8 cellular contexts compared by ENCODE assay signal in the genomic region with DNA sequence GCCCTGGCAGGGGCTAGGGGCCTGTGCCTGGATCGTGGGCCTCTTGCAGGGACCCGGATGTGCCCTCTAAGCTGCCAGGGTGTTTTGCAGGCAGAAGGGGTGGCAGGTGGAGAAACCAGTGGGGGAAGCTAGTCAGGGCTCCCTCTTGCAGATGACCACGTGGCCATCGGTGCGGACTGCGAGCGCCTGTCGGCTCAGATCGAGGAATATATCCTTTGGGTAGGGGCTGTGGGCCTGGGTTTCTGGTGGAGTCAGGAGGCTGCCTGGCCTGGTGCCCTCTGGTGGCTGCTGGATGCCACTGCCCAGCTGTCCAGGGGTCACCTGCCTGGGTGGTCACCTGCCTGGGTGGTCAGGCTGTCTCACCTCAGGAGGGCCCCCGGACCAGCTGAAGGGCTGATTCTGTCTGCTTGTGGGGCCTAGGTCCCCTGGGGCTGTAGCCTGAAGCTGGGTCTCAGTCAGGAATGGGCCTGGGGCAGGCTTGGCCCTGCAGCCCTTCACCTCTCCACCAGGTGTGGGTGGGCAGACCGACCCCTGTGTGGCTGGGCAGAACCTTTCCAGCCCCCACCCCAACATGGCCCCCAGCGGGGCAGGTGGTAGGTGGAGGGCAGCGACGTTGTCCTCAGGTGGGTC. TPM values are rescaled to one million over a fixed set of nuclear protein-coding genes. Genes with fewer than 3 reads are reported as not detected.
DNase-seq lines count a peak whose midpoint lies in the region; ATAC-seq, FAIRE-seq and TF ChIP-seq lines count a peak whose summit lies in the region.

No MANE protein-coding gene starts in this region.

- CTCF ChIA-PET in SK-N-SH (lab: Yijun Ruan, JAX), result interaction anchor here (0.6 to 2.9 kb wide), 22 partner anchors 8 to 194 kb away, joined by 3 to 21 read pairs (median 4); a partner anchor contains a TSS

- TF ChIP-seq RAD21 in SK-N-SH (IDR thresholded peaks at IDR 0.05; ENCODE audit: low read length), result peak; percentile 41

- peak; percentile 46 for FAIRE-seq in urothelium cell line (lab: Jason Lieb, UNC)

- no peaks in the 10 kb centered on the region for H3F3A ChIP-seq in SK-N-SH (replicated peaks; ENCODE audit: insufficient read depth)

- TF ChIP-seq CTCF in SK-N-SH (IDR thresholded peaks at IDR 0.05) (peak; percentile 76), heart left ventricle (IDR thresholded peaks at IDR 0.05) (peak; percentile 42 to 72 (median 66))

- H3K36me3 ChIP-seq in SK-N-SH (replicated peaks in 1 of 2; ENCODE audit: control insufficient read depth in 1 of 2, insufficient read depth in 2 of 2, low read length in 1 of 2) (peaks cover 0 to 17% of the 10 kb centered on the region in 2 experiments), heart left ventricle (peaks cover 0 to 31% (median 20%) of the 10 kb centered on the region in 9 donors)

- TF ChIP-seq EP300 in SK-N-SH (IDR thresholded peaks at IDR 0.05; ENCODE audit: borderline replicate concordance in 1 of 2, low read depth in 1 of 2, low read length in 1 of 2), result no peak

- DNase-seq in stimulated activated CD4-positive, alpha-beta T cell treated with anti-CD3 and anti-CD28 coated beads, Interleukin-4, amount 100 ng/mL, for 24 hours, result peak; percentile 32
- no peak for DNase-seq in stimulated activated CD4-positive, alpha-beta T cell treated with anti-CD3 and anti-CD28 coated beads, Interleukin-1b, Interleukin-23, amount 100 ng/mL, for 48 hours
- DNase-seq in SK-N-SH (peak; percentile 89), heart left ventricle (no peak), urothelium cell line (ENCODE audit: low spot score) (peak; percentile 65), COR-L47 (lab: John Stamatoyannopoulos, UW) (no peak)

- H3K4me3 ChIP-seq in SK-N-SH (ENCODE audit: low read depth in 2 of 2, low read length in 1 of 2) (no peak overlapping the region; a peak in 1 of 4 replicates), heart left ventricle (no peak overlapping the region)

- H3K9me3 ChIP-seq in SK-N-SH, result no peaks in the 10 kb centered on the region
- H3K9me3 ChIP-seq in heart left ventricle, result no peaks in the 10 kb centered on the region

- no peaks in the 10 kb centered on the region for H3K79me2 ChIP-seq in SK-N-SH (ENCODE audit: insufficient read depth)

- no peaks in the 10 kb centered on the region for H3K9me2 ChIP-seq in SK-N-SH

- TF ChIP-seq POLR2A in heart left ventricle (IDR thresholded peaks at IDR 0.05), result no peak

- WGBS in SK-N-SH (ENCODE audit: low lambda C conversion rate), result no CpG with 5 or more reads among the region's 14 CpGs
- 62 to 87% (median 64%) methylated on average over 6 to 14 of the region's 14 CpGs for WGBS in heart left ventricle, 4 donors

- H3K27ac ChIP-seq in SK-N-SH (ENCODE audit: low read depth in 2 of 2, low read length in 1 of 2), result no peak overlapping the region
- no peak overlapping the region for H3K27ac ChIP-seq in heart left ventricle

- H4K20me1 ChIP-seq in SK-N-SH (ENCODE audit: insufficient read depth), result no peaks in the 10 kb centered on the region

- H3K27me3 ChIP-seq in SK-N-SH (ENCODE audit: insufficient read depth) (no peaks in the 10 kb centered on the region), heart left ventricle (no peaks in the 10 kb centered on the region)

- peaks cover 0 to 4% of the 10 kb centered on the region in 2 experiments; a peak in 1 of 4 replicates for H3K4me1 ChIP-seq in SK-N-SH (ENCODE audit: control insufficient read depth in 1 of 2, insufficient read depth in 2 of 2, low read depth in 1 of 2, low read length in 1 of 2)
- peaks cover 0 to 22% (median under 1%) of the 10 kb centered on the region in 12 donors for H3K4me1 ChIP-seq in heart left ventricle

- POLR2A ChIA-PET in SK-N-SH (lab: Yijun Ruan, JAX), result no interaction called here

- ATAC-seq in heart left ventricle (no peak), GM19463 (IDR thresholded peaks at IDR 0.05; ENCODE audit: unreplicated experiment) (no peak), HG03095 (IDR thresholded peaks at IDR 0.05; ENCODE audit: unreplicated experiment) (no peak)

- intact Hi-C loops in heart left ventricle (cut with DNase I), result loop anchor here in 1 of 10 donors (10.0 kb wide), 1 partner anchor 175 kb away; a partner anchor contains a TSS

- H3K9ac ChIP-seq in SK-N-SH, result no peak overlapping the region

- no peak overlapping the region for H2AFZ ChIP-seq in SK-N-SH (ENCODE audit: low read depth)

- no peak overlapping the region for H3K4me2 ChIP-seq in SK-N-SH

TF ChIP-seq in SK-N-SH, 30 proteins besides CTCF, POLR2A, EP300 and RAD21:
- TF ChIP-seq SMC3 (IDR thresholded peaks at IDR 0.05; ENCODE audit: low read depth, low read length), result peak; percentile 43
- no peak for TF ChIP-seq RXRA (IDR thresholded peaks at IDR 0.05; ENCODE audit: borderline replicate concordance, low read depth)
- TF ChIP-seq GATA2 (CRISPR knock-in tag; IDR thresholded peaks at IDR 0.05), result no peak

RNA-seq across cellular contexts. Expression of a gene that starts 6.7 kb away (rescaled TPM):
- polyA plus RNA-seq in SK-N-SH (2012; rRNA removed) (53.5 and 98.9 TPM in 2 replicates), heart left ventricle (10 to 100 TPM; 23.6 to 32.9 TPM)
- polyA plus RNA-seq in SK-N-SH (2012; cell fraction: cytosol; rRNA removed), result 48.6 and 62.9 TPM in 2 replicates
- 179 and 294 TPM in 2 replicates for polyA plus RNA-seq in SK-N-SH (2012; cell fraction: nucleus; rRNA removed)
- 10 to 100 TPM; 19.2 to 52.1 (median 42.9) TPM for total RNA-seq in heart left ventricle

RNA-seq across cellular contexts. Expression of a gene that starts 9.6 kb away (rescaled TPM):
- polyA plus RNA-seq in SK-N-SH (2012; rRNA removed) (18.7 and 20.5 TPM in 2 replicates), heart left ventricle (1 to 10 TPM; 3.7 to 6.5 TPM)
- 10.0 and 16.3 TPM in 2 replicates for polyA plus RNA-seq in SK-N-SH (2012; cell fraction: cytosol; rRNA removed)
- polyA plus RNA-seq in SK-N-SH (2012; cell fraction: nucleus; rRNA removed), result 15.3 and 16.4 TPM in 2 replicates
- total RNA-seq in heart left ventricle, result 10 to 100 TPM in 2 of 9 donors, 1 to 10 TPM in 7; 3.2 to 25.6 (median 5.3) TPM

RNA-seq across cellular contexts. Expression of a gene that starts 10.2 kb away (rescaled TPM):
- 1.7 and 1.8 TPM in 2 replicates for polyA plus RNA-seq in SK-N-SH (2012; rRNA removed)
- 0.77 and 1.3 TPM in 2 replicates for polyA plus RNA-seq in SK-N-SH (2012; cell fraction: cytosol; rRNA removed)
- 3.2 and 3.8 TPM in 2 replicates for polyA plus RNA-seq in SK-N-SH (2012; cell fraction: nucleus; rRNA removed)
- 1 to 10 TPM in 3 of 9 donors, under 1 TPM in 6; 0.18 to 1.9 (median 0.67) TPM for total RNA-seq in heart left ventricle
- under 1 TPM; 0.21 to 0.27 TPM for polyA plus RNA-seq in heart left ventricle

RNA-seq across cellular contexts. Expression of a gene that starts 14.5 kb away (rescaled TPM):
- polyA plus RNA-seq in SK-N-SH (2012; rRNA removed) (0.37 and 0.71 TPM in 2 replicates), heart left ventricle (not detected)
- 0.33 and 0.55 TPM in 2 replicates for polyA plus RNA-seq in SK-N-SH (2012; cell fraction: cytosol; rRNA removed)
- polyA plus RNA-seq in SK-N-SH (2012; cell fraction: nucleus; rRNA removed), result 0.37 and 1.2 TPM in 2 replicates
- total RNA-seq in heart left ventricle, result not detected

RNA-seq across cellular contexts. Expression of a gene that starts 20.3 kb away (rescaled TPM):
- not detected in 2 replicates for polyA plus RNA-seq in SK-N-SH (2012; rRNA removed)
- not detected in 2 replicates for polyA plus RNA-seq in SK-N-SH (2012; cell fraction: cytosol; rRNA removed)
- 0.07 TPM in 1 of 2 replicates, not detected in the other for polyA plus RNA-seq in SK-N-SH (2012; cell fraction: nucleus; rRNA removed)
- total RNA-seq in heart left ventricle, result 10 to 100 TPM; 37.0 to 75.9 (median 50.7) TPM
- 10 to 100 TPM; 23.5 to 31.1 TPM for polyA plus RNA-seq in heart left ventricle

Comparison
In these comparisons a context has a peak if more than half of its experiments do, and no peak if none do; other contexts are left out.
1. DNase-seq: peak in stimulated activated CD4-positive, alpha-beta T cell treated with anti-CD3 and anti-CD28 coated beads, Interleukin-4, amount 100 ng/mL, for 24 hours (single experiment), SK-N-SH (single experiment) and urothelium cell line (single experiment); none in stimulated activated CD4-positive, alpha-beta T cell treated with anti-CD3 and anti-CD28 coated beads, Interleukin-1b, Interleukin-23, amount 100 ng/mL, for 48 hours (single experiment), heart left ventricle (0 of 5) and COR-L47 (single experiment).